Comparison of ENCODE assay signal across 8 cellular contexts in genomic region chrX:39689374-39690104, GRCh38.
DNase-seq lines count a peak whose midpoint lies in the region; ATAC-seq and TF ChIP-seq lines count a peak whose summit lies in the region.

No MANE protein-coding gene starts in this region.

- H3K27me3 ChIP-seq in ectodermal cell (ENCODE audit: control insufficient read depth, insufficient read depth, low read length, poor library complexity, severe bottlenecking) (no peaks in the 10 kb centered on the region), neural cell (ENCODE audit: insufficient read depth, low read depth, low read length) (no peaks in the 10 kb centered on the region)

- 1% methylated on average over 34 of the region's 34 CpGs for WGBS in ectodermal cell, 2 experiments

- no peaks in the 10 kb centered on the region for H3K36me3 ChIP-seq in ectodermal cell (ENCODE audit: control insufficient read depth, insufficient read depth, low read length)
- no peaks in the 10 kb centered on the region for H3K36me3 ChIP-seq in neural cell (ENCODE audit: insufficient read depth, low read length)

- H3K9me3 ChIP-seq in ectodermal cell (ENCODE audit: control insufficient read depth, low read length), result no peaks in the 10 kb centered on the region
- H3K9me3 ChIP-seq in neural cell (ENCODE audit: low read length), result no peaks in the 10 kb centered on the region

- TF ChIP-seq EP300 in neural cell (conservative IDR thresholded peaks at IDR 0.05; ENCODE audit: poor library complexity, severe bottlenecking), result no peak

- H3K4me1 ChIP-seq in ectodermal cell (ENCODE audit: control insufficient read depth, insufficient read depth, low read length), result peaks cover 7% of the 10 kb centered on the region

- peak overlapping the region; percentile 63 for H3K9ac ChIP-seq in neural cell (ENCODE audit: low read length)

- no peak for ATAC-seq in GM19452 (IDR thresholded peaks at IDR 0.05; ENCODE audit: unreplicated experiment)

- H3F3A ChIP-seq in neural cell (ENCODE audit: insufficient read depth, low read length, poor library complexity, severe bottlenecking), result no peaks in the 10 kb centered on the region

- peak overlapping the region; percentile 14 for H2AFZ ChIP-seq in neural cell (ENCODE audit: low read depth, low read length)

- H3K4me3 ChIP-seq in AG09309 (ENCODE audit: control insufficient read depth, low read depth, low read length) (peak overlapping the region; percentile 11), LNCaP clone FGC (ENCODE audit: low read depth, low read length) (peak overlapping the region; percentile 45), ectodermal cell (ENCODE audit: insufficient read depth, low read depth, low read length) (peak overlapping the region; percentile 39), neural cell (ENCODE audit: low read length) (peak overlapping the region; percentile 61)

- no peak overlapping the region for H3K4me2 ChIP-seq in neural cell (ENCODE audit: low read length)

- no peaks in the 10 kb centered on the region for H3K79me2 ChIP-seq in neural cell (replicated peaks; ENCODE audit: insufficient read depth, low read length)

- H3K27ac ChIP-seq in ectodermal cell (ENCODE audit: insufficient read depth, low read depth, low read length, poor library complexity, severe bottlenecking) (peak overlapping the region; percentile 55), neural cell (ENCODE audit: low read length) (peak overlapping the region; percentile 34)

- no peaks in the 10 kb centered on the region for H4K20me1 ChIP-seq in neural cell (ENCODE audit: insufficient read depth)

- H3K9me2 ChIP-seq in neural cell (ENCODE audit: insufficient read depth, low read length), result no peaks in the 10 kb centered on the region

- TF ChIP-seq CTCF in AG09309 (IDR thresholded peaks at IDR 0.05; ENCODE audit: control insufficient read depth, insufficient read depth, low read depth, low read length, missing control alignments) (no peak), LNCaP clone FGC (IDR thresholded peaks at IDR 0.05; ENCODE audit: control insufficient read depth, extremely low read depth, insufficient read depth) (no peak), neural cell (IDR thresholded peaks at IDR 0.05; ENCODE audit: poor library complexity, severe bottlenecking) (no peak)

- DNase-seq in AG09309 (ENCODE audit: low read depth) (no peak), LNCaP clone FGC (ENCODE audit: low read depth) (no peak), CD1c-positive myeloid dendritic cell (ENCODE audit: extremely low spot score) (no peak), cerebellar nuclear complex (lab: John Stamatoyannopoulos, UW) (no peak)
- no peak for DNase-seq in activated CD4-positive, CD25-positive, alpha-beta regulatory T cell treated with anti-CD3 and anti-CD28 coated beads, Interleukin-2, amount 50 U/mL, for 72 hours

- TF ChIP-seq RAD21 in neural cell (conservative IDR thresholded peaks at IDR 0.05), result no peak

TF ChIP-seq in neural cell, 6 proteins besides CTCF, POLR2A, EP300 and RAD21:
- TF ChIP-seq SMC3 (conservative IDR thresholded peaks at IDR 0.05; ENCODE audit: poor library complexity) (no peak), EZH2 (IDR thresholded peaks at IDR 0.05; ENCODE audit: borderline replicate concordance, insufficient read depth, low read length, poor library complexity, severe bottlenecking) (no peak), MXI1 (conservative IDR thresholded peaks at IDR 0.05; ENCODE audit: poor library complexity, severe bottlenecking) (no peak), TAF1 (IDR thresholded peaks at IDR 0.05; ENCODE audit: low read depth) (no peak), POLR2AphosphoS5 (IDR thresholded peaks at IDR 0.05) (no peak)
- TF ChIP-seq, protein P1, sequence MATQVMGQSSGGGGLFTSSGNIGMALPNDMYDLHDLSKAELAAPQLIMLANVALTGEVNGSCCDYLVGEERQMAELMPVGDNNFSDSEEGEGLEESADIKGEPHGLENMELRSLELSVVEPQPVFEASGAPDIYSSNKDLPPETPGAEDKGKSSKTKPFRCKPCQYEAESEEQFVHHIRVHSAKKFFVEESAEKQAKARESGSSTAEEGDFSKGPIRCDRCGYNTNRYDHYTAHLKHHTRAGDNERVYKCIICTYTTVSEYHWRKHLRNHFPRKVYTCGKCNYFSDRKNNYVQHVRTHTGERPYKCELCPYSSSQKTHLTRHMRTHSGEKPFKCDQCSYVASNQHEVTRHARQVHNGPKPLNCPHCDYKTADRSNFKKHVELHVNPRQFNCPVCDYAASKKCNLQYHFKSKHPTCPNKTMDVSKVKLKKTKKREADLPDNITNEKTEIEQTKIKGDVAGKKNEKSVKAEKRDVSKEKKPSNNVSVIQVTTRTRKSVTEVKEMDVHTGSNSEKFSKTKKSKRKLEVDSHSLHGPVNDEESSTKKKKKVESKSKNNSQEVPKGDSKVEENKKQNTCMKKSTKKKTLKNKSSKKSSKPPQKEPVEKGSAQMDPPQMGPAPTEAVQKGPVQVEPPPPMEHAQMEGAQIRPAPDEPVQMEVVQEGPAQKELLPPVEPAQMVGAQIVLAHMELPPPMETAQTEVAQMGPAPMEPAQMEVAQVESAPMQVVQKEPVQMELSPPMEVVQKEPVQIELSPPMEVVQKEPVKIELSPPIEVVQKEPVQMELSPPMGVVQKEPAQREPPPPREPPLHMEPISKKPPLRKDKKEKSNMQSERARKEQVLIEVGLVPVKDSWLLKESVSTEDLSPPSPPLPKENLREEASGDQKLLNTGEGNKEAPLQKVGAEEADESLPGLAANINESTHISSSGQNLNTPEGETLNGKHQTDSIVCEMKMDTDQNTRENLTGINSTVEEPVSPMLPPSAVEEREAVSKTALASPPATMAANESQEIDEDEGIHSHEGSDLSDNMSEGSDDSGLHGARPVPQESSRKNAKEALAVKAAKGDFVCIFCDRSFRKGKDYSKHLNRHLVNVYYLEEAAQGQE (IDR thresholded peaks at IDR 0.05; ENCODE audit: borderline replicate concordance), result no peak

Comparison
In these comparisons a context has a peak if more than half of its experiments do, and no peak if none do; other contexts are left out.
1. H3K4me3 ChIP-seq: peak in every context shown above with its lines; median percentile 61 in neural cell; 45 in LNCaP clone FGC; 39 in ectodermal cell; 11 in AG09309.